In the genomic region with DNA sequence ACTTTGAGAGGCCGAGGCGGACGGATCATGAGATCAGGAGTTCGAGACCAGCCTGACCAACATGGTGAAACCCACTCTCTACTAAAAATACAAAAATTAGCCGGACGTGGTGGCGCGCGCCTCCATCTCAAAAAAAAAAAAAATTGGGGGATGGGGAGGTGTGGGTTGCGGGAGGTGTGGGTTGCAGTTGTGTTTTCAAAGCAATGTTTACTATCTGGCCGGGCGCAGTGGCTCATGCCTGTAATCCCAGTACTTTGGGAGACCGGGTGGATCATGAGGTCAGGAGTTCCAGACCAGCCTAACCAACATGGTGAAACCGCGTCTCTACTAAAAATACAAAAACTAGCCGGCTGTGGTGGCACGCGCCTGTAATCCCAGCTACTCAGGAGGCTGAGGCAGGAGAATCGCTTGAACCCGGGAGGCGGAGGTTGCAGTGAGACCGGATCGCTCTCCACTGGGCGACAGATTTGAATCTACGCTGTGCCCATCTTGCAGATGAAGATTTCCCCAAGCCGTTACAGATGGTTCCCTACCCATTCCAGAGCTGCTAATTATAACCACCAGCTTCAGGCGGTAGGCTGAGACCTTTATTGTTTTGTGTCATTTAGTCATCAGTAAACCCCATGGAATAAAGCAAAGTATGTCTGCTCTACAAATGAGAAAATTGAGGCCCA, we compare ENCODE assay signal across 7 cellular contexts. TPM values are rescaled to one million over a fixed set of nuclear protein-coding genes. Genes with fewer than 3 reads are reported as not detected.
DNase-seq lines count a peak whose midpoint lies in the region; ATAC-seq and TF ChIP-seq lines count a peak whose summit lies in the region.
"Not testable (repeated sequence)": the region's sequence is repeated elsewhere in the genome, so short reads cannot be mapped to it uniquely, and the experiment has no call there.

No MANE protein-coding gene starts in this region.

- H3K9ac ChIP-seq in GM23248 (peak overlapping the region; percentile 59), PC-3 (ENCODE audit: low read length) (peak overlapping the region; percentile 72)

- H3K9me2 ChIP-seq in GM23248 (ENCODE audit: insufficient read depth); PC-3 (replicated peaks; ENCODE audit: low read length): not testable (repeated sequence)

- H4K20me1 ChIP-seq in GM23248 (ENCODE audit: insufficient read depth), result not testable (repeated sequence)
- H4K20me1 ChIP-seq in PC-3 (ENCODE audit: low read length), result peaks cover 13% of the 10 kb centered on the region

- H3K4me1 ChIP-seq in GM23248 (ENCODE audit: insufficient read depth) (peaks cover 15% of the 10 kb centered on the region), PC-3 (ENCODE audit: insufficient read depth, low read length) (peaks cover 19% of the 10 kb centered on the region), gastrocnemius medialis (peaks cover 17 to 24% of the 10 kb centered on the region in 2 donors)
- H3K4me1 ChIP-seq in mucosa of descending colon (ENCODE audit: low read depth), result not testable (repeated sequence)

- POLR2A ChIA-PET in PC-3 (lab: Charles Lee; ENCODE audit: unreplicated experiment), result not testable (repeated sequence)

- intact Hi-C loops in PC-3 (cut with micrococcal nuclease), result loop anchor here (10.0 kb wide), 1 partner anchor 64 kb away; no protein-coding TSS in a partner anchor
- intact Hi-C loops in mucosa of descending colon (cut with DNase I, micrococcal nuclease), result not testable (repeated sequence)
- intact Hi-C loops in gastrocnemius medialis (cut with DNase I; ENCODE audit: low total_unique reads), result loop anchor here (1.0 to 10.0 kb wide), 2 partner anchors 115 to 306 kb away; a partner anchor contains a TSS

- not testable (repeated sequence) for H3K27me3 ChIP-seq in GM23248 (replicated peaks; ENCODE audit: insufficient read depth); PC-3 (ENCODE audit: low read length); gastrocnemius medialis

- H3K4me3 Mint-ChIP-seq in activated CD8-positive, alpha-beta memory T cell treated with anti-CD3 and anti-CD28 coated beads, Interleukin-2, amount 10 ng/mL, durations not matched to agents 7 days and 5 days, result peak overlapping the region; percentile 99
- peak overlapping the region; percentile 99 for H3K4me3 Mint-ChIP-seq in central memory CD8-positive, alpha-beta T cell
- peak overlapping the region; percentile 83 for H3K4me3 Mint-ChIP-seq in glutamatergic neuron (ENCODE audit: unreplicated experiment)

- TF ChIP-seq CTCF in PC-3 (conservative IDR thresholded peaks at IDR 0.05; ENCODE audit: low read depth, low read length); glutamatergic neuron (IDR thresholded peaks at IDR 0.05; ENCODE audit: partially characterized antibody, unreplicated experiment); mucosa of descending colon (IDR thresholded peaks at IDR 0.05); gastrocnemius medialis (IDR thresholded peaks at IDR 0.05 in 4 of 5, conservative IDR thresholded peaks at IDR 0.05 in 1 of 5): not testable (repeated sequence)

- H3K4me2 ChIP-seq in GM23248 (ENCODE audit: unreplicated experiment) (peak overlapping the region; percentile 71), PC-3 (ENCODE audit: low read length) (peak overlapping the region; percentile 89)

- H3K27me3 Mint-ChIP-seq in activated CD8-positive, alpha-beta memory T cell treated with anti-CD3 and anti-CD28 coated beads, Interleukin-2, amount 10 ng/mL, durations not matched to agents 7 days and 5 days, result peaks cover 11% of the 10 kb centered on the region
- H3K27me3 Mint-ChIP-seq in central memory CD8-positive, alpha-beta T cell, result not testable (repeated sequence)
- peaks cover 16% of the 10 kb centered on the region for H3K27me3 Mint-ChIP-seq in glutamatergic neuron (ENCODE audit: unreplicated experiment)

- not testable (repeated sequence) for H3K9me3 Mint-ChIP-seq in activated CD8-positive, alpha-beta memory T cell treated with anti-CD3 and anti-CD28 coated beads, Interleukin-2, amount 10 ng/mL, durations not matched to agents 7 days and 5 days (ENCODE audit: low read depth); central memory CD8-positive, alpha-beta T cell
- peaks cover 22% of the 10 kb centered on the region for H3K9me3 Mint-ChIP-seq in glutamatergic neuron (ENCODE audit: unreplicated experiment)

- not testable (repeated sequence) for ATAC-seq in PC-3; activated CD8-positive, alpha-beta memory T cell treated with anti-CD3 and anti-CD28 coated beads, Interleukin-2, amount 10 ng/mL, durations not matched to agents 7 days and 5 days; central memory CD8-positive, alpha-beta T cell (replicated peaks; ENCODE audit: extremely low read depth, poor library complexity, severe bottlenecking); mucosa of descending colon; gastrocnemius medialis

- H3K36me3 Mint-ChIP-seq in activated CD8-positive, alpha-beta memory T cell treated with anti-CD3 and anti-CD28 coated beads, Interleukin-2, amount 10 ng/mL, durations not matched to agents 7 days and 5 days, result peaks cover 15% of the 10 kb centered on the region
- not testable (repeated sequence) for H3K36me3 Mint-ChIP-seq in central memory CD8-positive, alpha-beta T cell (ENCODE audit: insufficient read depth); glutamatergic neuron (ENCODE audit: unreplicated experiment)

- H3K79me2 ChIP-seq in GM23248 (ENCODE audit: insufficient read depth) (peaks cover 41% of the 10 kb centered on the region), PC-3 (ENCODE audit: low read length) (peaks cover 41% of the 10 kb centered on the region)

- H3F3A ChIP-seq in GM23248 (ENCODE audit: insufficient read depth), result peaks cover 24% of the 10 kb centered on the region
- H3F3A ChIP-seq in PC-3 (ENCODE audit: low read length, unreplicated experiment), result not testable (repeated sequence)

- not testable (repeated sequence) for H3K36me3 ChIP-seq in GM23248 (ENCODE audit: low read depth); PC-3 (ENCODE audit: low read depth, low read length); mucosa of descending colon (ENCODE audit: low read depth); gastrocnemius medialis

- H3K27ac Mint-ChIP-seq in activated CD8-positive, alpha-beta memory T cell treated with anti-CD3 and anti-CD28 coated beads, Interleukin-2, amount 10 ng/mL, durations not matched to agents 7 days and 5 days, result peak overlapping the region; percentile 40
- not testable (repeated sequence) for H3K27ac Mint-ChIP-seq in central memory CD8-positive, alpha-beta T cell (ENCODE audit: low read depth)
- H3K27ac Mint-ChIP-seq in glutamatergic neuron (ENCODE audit: unreplicated experiment), result peak overlapping the region; percentile 55

- CTCF ChIA-PET in PC-3 (lab: Charles Lee), result not testable (repeated sequence)
- CTCF ChIA-PET in activated CD8-positive, alpha-beta memory T cell treated with anti-CD3 and anti-CD28 coated beads, Interleukin-2, amount 10 ng/mL, durations not matched to agents 7 days and 5 days (lab: Charles Lee), result interaction anchor here (0.6 to 1.4 kb wide), 3 partner anchors 13 to 112 kb away, joined by 3 to 4 read pairs (median 3); no protein-coding TSS in a partner anchor

- H3K27ac ChIP-seq in GM23248 (peak overlapping the region; percentile 24), PC-3 (ENCODE audit: low read length) (0 out of 2 replicates have a peak overlapping the region, but pooled peaks have one; percentile 20), gastrocnemius medialis (peak overlapping the region; percentile 82 to 94 (median 82))

- peaks cover 30% of the 10 kb centered on the region for H3K4me1 Mint-ChIP-seq in activated CD8-positive, alpha-beta memory T cell treated with anti-CD3 and anti-CD28 coated beads, Interleukin-2, amount 10 ng/mL, durations not matched to agents 7 days and 5 days
- peaks cover 26% of the 10 kb centered on the region for H3K4me1 Mint-ChIP-seq in central memory CD8-positive, alpha-beta T cell
- peaks cover 13% of the 10 kb centered on the region for H3K4me1 Mint-ChIP-seq in glutamatergic neuron (ENCODE audit: low read depth, unreplicated experiment)

- TSS peak; percentile 69 for BruUV-seq in PC-3 (replicated peaks; lab: Mats Ljungman, UMichigan)

- TF ChIP-seq POLR2A in gastrocnemius medialis (IDR thresholded peaks at IDR 0.05), result not testable (repeated sequence)

- WGBS in GM23248 (ENCODE audit: low coverage in 1 of 2, low lambda C conversion rate in 2 of 2, missing lambda C conversion rate in 2 of 2), 2 experiments, result 67 to 69% methylated on average over 23 to 27 of the region's 27 CpGs

- H2AFZ ChIP-seq in GM23248, result peak overlapping the region; percentile 76
- peak overlapping the region; percentile 84 for H2AFZ ChIP-seq in PC-3 (ENCODE audit: low read length)

- in situ Hi-C loops in GM23248 (cut with MboI); gastrocnemius medialis (cut with MboI; ENCODE audit: low sequenced_read_pairs in 4 of 4): not testable (repeated sequence)

- H3K9me3 ChIP-seq in GM23248 (ENCODE audit: low read depth); PC-3 (ENCODE audit: low read length); mucosa of descending colon; gastrocnemius medialis: not testable (repeated sequence)

- peak overlapping the region; percentile 70 for H3K4me3 ChIP-seq in GM23248
- H3K4me3 ChIP-seq in PC-3 (ENCODE audit: low read length), result peak overlapping the region; percentile 68
- peak overlapping the region; percentile 84 for H3K4me3 ChIP-seq in mucosa of descending colon
- H3K4me3 ChIP-seq in gastrocnemius medialis, result peak overlapping the region; percentile 62 to 95 (median 73)

- DNase-seq in GM23248; PC-3; activated CD8-positive, alpha-beta memory T cell treated with anti-CD3 and anti-CD28 coated beads, Interleukin-2, amount 10 ng/mL, durations not matched to agents 7 days and 5 days; central memory CD8-positive, alpha-beta T cell (ENCODE audit: low spot score in 2 of 2); glutamatergic neuron; gastrocnemius medialis: not testable (repeated sequence)
- DNase-seq in mucosa of descending colon, result peak in 1 of 3 donors; percentile 23

RNA-seq across cellular contexts. Expression of a gene that starts 0.8 kb away (rescaled TPM):
- total RNA-seq in GM23248 (2014; rRNA removed; shearing (Covaris generic)), result 16.3 and 38.5 TPM in 2 replicates
- polyA plus RNA-seq in GM23248 (2016; fragmentation: Nextera tagmentation; extraction: Ambion mirVana), result 184 and 190 TPM in 2 replicates
- total RNA-seq in PC-3 (2014; rRNA removed) (12.2 and 16.0 TPM in 2 replicates), glutamatergic neuron (ENCODE audit: unreplicated experiment) (311 TPM), mucosa of descending colon (10 to 100 TPM; 47.5 to 84.9 (median 70.8) TPM), gastrocnemius medialis (10 to 100 TPM; 10.1 to 23.1 (median 11.2) TPM)
- 10 to 100 TPM; 55.6 to 79.8 TPM for total RNA-seq in activated CD8-positive, alpha-beta memory T cell treated with anti-CD3 and anti-CD28 coated beads, Interleukin-2, amount 10 ng/mL, durations not matched to agents 7 days and 5 days

Comparison
In these comparisons a context has a peak if more than half of its experiments do, and no peak if none do; other contexts are left out.
1. H3K27ac ChIP-seq: peak in every context shown above with its lines; median percentile 82 in gastrocnemius medialis; 24 in GM23248; 20 in PC-3.